ENCODE assay signal across 7 cellular contexts in genomic region chr19:56223481-56223880, GRCh38. TPM values are rescaled to one million over a fixed set of nuclear protein-coding genes. Genes with fewer than 3 reads are reported as not detected.
"Had no signal": no experiment of that assay in that cellular context is flagged by ENCODE, and none has a peak within 500 bp of the region (broad histone marks: within the 10 kb centered on the region; RNA-seq: fewer than 3 reads in every experiment).

No MANE protein-coding gene starts in this region.

- H3K9me3 Mint-ChIP-seq: IgD-negative memory B cell had no signal

- ATAC-seq: HepG2, K562 had no signal

- H3K27ac Mint-ChIP-seq: IgD-negative memory B cell had no signal

- H3K4me1 Mint-ChIP-seq: IgD-negative memory B cell had no signal

- H3K4me3 Mint-ChIP-seq: IgD-negative memory B cell had no signal

- DNase-seq: IMR-90, KBM-7 had no signal

RNA-seq across cellular contexts. Expression of gene ZSCAN5C, which starts 21.4 kb away (rescaled TPM):
- total RNA-seq: HepG2, HT-29, HT1080, IMR-90, K562 had no signal

RNA-seq across cellular contexts. Expression of gene ZSCAN5B, which starts 25.9 kb away (rescaled TPM):
- total RNA-seq: HepG2, HT-29, HT1080, IMR-90 had no signal

RNA-seq across cellular contexts. Expression of gene GALP, which starts 47.7 kb away (rescaled TPM):
- total RNA-seq: HepG2, HT-29, HT1080, IMR-90, K562 had no signal

RNA-seq across cellular contexts. Expression of gene EDDM13, which starts 49.1 kb away (rescaled TPM):
- total RNA-seq: HepG2, HT-29, IMR-90 had no signal
